Comparison of ENCODE assay signal across 8 cellular contexts in genomic region chr3:115922681-115923347, GRCh38.
A peak's percentile ranks its signal among the peaks of the same experiment; 100 is the strongest.
DNase-seq lines count a peak whose midpoint lies in the region; ATAC-seq and TF ChIP-seq lines count a peak whose summit lies in the region.

No MANE protein-coding gene starts in this region.

- H3K4me1 ChIP-seq in stomach (no peaks in the 10 kb centered on the region), psoas muscle (no peaks in the 10 kb centered on the region)

- WGBS in stomach, 5 donors: 71 to 94% (median 90%) methylated on average over 1 of the region's 1 CpG
- 95 to 100% (median 95%) methylated on average over 1 of the region's 1 CpG for WGBS in psoas muscle, 3 donors

- H3K27me3 ChIP-seq in stomach: no peaks in the 10 kb centered on the region
- H3K27me3 ChIP-seq in psoas muscle (ENCODE audit: insufficient read depth in 3 of 3, low read length in 2 of 3): no peaks in the 10 kb centered on the region

- no peak overlapping the region for H3K4me3 ChIP-seq in fibroblast of mammary gland (ENCODE audit: control insufficient read depth, low read depth, low read length)
- H3K4me3 ChIP-seq in stomach: no peak overlapping the region
- no peak overlapping the region for H3K4me3 ChIP-seq in psoas muscle

- H3K9me3 ChIP-seq in stomach: peaks cover 0 to 12% (median 3%) of the 10 kb centered on the region in 4 donors
- no peaks in the 10 kb centered on the region for H3K9me3 ChIP-seq in psoas muscle

- DNase-seq in NCI-H2171 treated with DMSO at 0.1 percent for 48 hours (lab: John Stamatoyannopoulos, UW) (peak; percentile 85), fibroblast of mammary gland (ENCODE audit: low read depth) (peak; percentile 35), stomach (no peak), psoas muscle (no peak)
- DNase-seq in stimulated activated CD4-positive, alpha-beta T cell treated with anti-CD3 and anti-CD28 coated beads, Interleukin-12 subunit alpha, Interleukin-12 subunit beta, amount 100 ng/mL, for 4 hours: no peak

- intact Hi-C loops in stomach (cut with DNase I; ENCODE audit: low total_unique reads) (no loop called here), psoas muscle (cut with DNase I) (no loop called here)

- TF ChIP-seq POLR2A in stomach (IDR thresholded peaks at IDR 0.05): no peak

- ATAC-seq in GM18502 (IDR thresholded peaks at IDR 0.05; ENCODE audit: poor library complexity, unreplicated experiment): peak; percentile 73
- ATAC-seq in psoas muscle: no peak
- no peak for ATAC-seq in GM18873 (IDR thresholded peaks at IDR 0.05; ENCODE audit: low FRiP score, unreplicated experiment)

- peak; percentile 62 for TF ChIP-seq CTCF in 22Rv1 (IDR thresholded peaks at IDR 0.05)
- TF ChIP-seq CTCF in fibroblast of mammary gland (conservative IDR thresholded peaks at IDR 0.05; ENCODE audit: control insufficient read depth, insufficient read depth, low read depth, low read length): peak; percentile 58
- TF ChIP-seq CTCF in stomach (IDR thresholded peaks at IDR 0.05): no peak
- TF ChIP-seq CTCF in psoas muscle (IDR thresholded peaks at IDR 0.05): no peak

- no peak for TF ChIP-seq EP300 in stomach (IDR thresholded peaks at IDR 0.05)

- no peaks in the 10 kb centered on the region for H3K36me3 ChIP-seq in stomach
- H3K36me3 ChIP-seq in psoas muscle (ENCODE audit: insufficient read depth in 1 of 2, low read depth in 1 of 2): no peaks in the 10 kb centered on the region

- H3K27ac ChIP-seq in 22Rv1 (no peak overlapping the region), stomach (no peak overlapping the region), psoas muscle (no peak overlapping the region)

Comparison
In these comparisons a context has a peak if more than half of its experiments do, and no peak if none do; other contexts are left out.
1. CTCF ChIP-seq: peak in 22Rv1 (single experiment) and fibroblast of mammary gland (single experiment); none in stomach (0 of 7) and psoas muscle (single experiment).
2. DNase-seq: peak in NCI-H2171 treated with DMSO at 0.1 percent for 48 hours (single experiment) and fibroblast of mammary gland (single experiment); none in stomach (single experiment), psoas muscle (0 of 2) and stimulated activated CD4-positive, alpha-beta T cell treated with anti-CD3 and anti-CD28 coated beads, Interleukin-12 subunit alpha, Interleukin-12 subunit beta, amount 100 ng/mL, for 4 hours (single experiment).